ENCODE assay signal across 2 cellular contexts in genomic region chr22:31682751-31683150, GRCh38.
TF ChIP-seq lines count a peak whose summit lies in the region.

No MANE protein-coding gene starts in this region.

TF ChIP-seq in SK-N-SH, 30 proteins besides CTCF, POLR2A, EP300 and RAD21 (continued from another document):
- TF ChIP-seq PBX3 (IDR thresholded peaks at IDR 0.05) (no peak), TEAD4 (IDR thresholded peaks at IDR 0.05; ENCODE audit: borderline replicate concordance, insufficient read depth) (no peak), SIN3A (IDR thresholded peaks at IDR 0.05; ENCODE audit: borderline replicate concordance, low read depth, low read length) (no peak), EZH2phosphoT487 (IDR thresholded peaks at IDR 0.05; ENCODE audit: borderline replicate concordance, low read depth) (no peak), TAF1 (IDR thresholded peaks at IDR 0.05; ENCODE audit: borderline replicate concordance, low read depth, low read length) (no peak), NRF1 (IDR thresholded peaks at IDR 0.05; ENCODE audit: low read depth, low read length) (no peak), ELF1 (IDR thresholded peaks at IDR 0.05) (no peak), GATA2 (CRISPR knock-in tag; IDR thresholded peaks at IDR 0.05) (no peak)

TF ChIP-seq in SK-N-SH treated with all-trans-retinoic acid at 6 μM for 48 hours, 23 proteins besides CTCF, POLR2A, EP300 and RAD21 (continued from another document):
- TF ChIP-seq TSHZ2 (CRISPR knock-in tag; IDR thresholded peaks at IDR 0.05), result no peak
- no peak for TF ChIP-seq SNAI2 (CRISPR knock-in tag; IDR thresholded peaks at IDR 0.05)
- TF ChIP-seq CREB5 (CRISPR knock-in tag; IDR thresholded peaks at IDR 0.05; ENCODE audit: low read depth), result no peak
- no peak for TF ChIP-seq TOX (CRISPR knock-in tag; IDR thresholded peaks at IDR 0.05; ENCODE audit: borderline replicate concordance)
- no peak for TF ChIP-seq PATZ1 (CRISPR knock-in tag; IDR thresholded peaks at IDR 0.05; ENCODE audit: borderline replicate concordance)
- no peak for TF ChIP-seq ZNF8 (CRISPR knock-in tag; IDR thresholded peaks at IDR 0.05)
- no peak for TF ChIP-seq ESRRG (CRISPR knock-in tag; IDR thresholded peaks at IDR 0.05)
